In the genomic region with DNA sequence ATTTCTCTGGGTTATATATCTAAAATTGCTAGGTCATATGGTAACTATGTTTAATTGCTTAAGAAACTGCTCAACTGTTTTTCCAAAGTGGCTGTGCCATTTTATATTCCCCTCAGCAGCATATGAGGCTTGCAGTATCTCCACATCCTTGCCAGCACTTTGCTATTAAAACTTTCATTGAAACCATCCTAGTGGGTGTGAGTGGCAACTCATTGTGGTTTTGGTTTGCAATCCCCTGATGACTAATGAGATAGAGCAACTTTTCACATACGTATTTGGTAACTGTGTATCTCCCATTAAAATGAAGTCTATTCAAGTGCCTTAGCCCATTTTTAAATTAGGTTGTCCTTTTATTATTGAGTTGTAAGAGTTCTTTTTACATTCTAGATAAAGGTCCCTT, we compare ENCODE assay signal across 8 cellular contexts. TPM values are rescaled to one million over a fixed set of nuclear protein-coding genes. Genes with fewer than 3 reads are reported as not detected.
DNase-seq lines count a peak whose midpoint lies in the region; ATAC-seq and TF ChIP-seq lines count a peak whose summit lies in the region.

No MANE protein-coding gene starts in this region.

- peak; percentile 88 for ATAC-seq in HG03060 (IDR thresholded peaks at IDR 0.05; ENCODE audit: low read depth, unreplicated experiment)
- ATAC-seq in SK-N-SH treated with all-trans-retinoic acid at 6 μM for 48 hours: peak; percentile 87

- no peak overlapping the region for H3K27ac ChIP-seq in caudate nucleus (ENCODE audit: low read depth, low read length)

- TF ChIP-seq CTCF in fibroblast of the aortic adventitia (IDR thresholded peaks at IDR 0.05; ENCODE audit: insufficient read depth, low read length): no peak

- DNase-seq in stimulated activated naive CD4-positive, alpha-beta T cell treated with Interleukin-2 at 50 U/mL for 16 hours (lab: John Stamatoyannopoulos, UW): peak; percentile 9
- DNase-seq in stimulated activated naive CD4-positive, alpha-beta T cell (lab: John Stamatoyannopoulos, UW): no peak
- DNase-seq in fibroblast of the aortic adventitia (ENCODE audit: low read depth): peak; percentile 92
- DNase-seq in caudate nucleus (lab: John Stamatoyannopoulos, UW): no peak
- DNase-seq in D341Med (ENCODE audit: low spot score): no peak
- DNase-seq in NCI-H446 (lab: John Stamatoyannopoulos, UW): no peak

- H3K4me3 ChIP-seq in fibroblast of the aortic adventitia (ENCODE audit: low read depth, low read length): no peak overlapping the region

TF ChIP-seq in SK-N-SH treated with all-trans-retinoic acid at 6 μM for 48 hours, 23 proteins besides CTCF, POLR2A, EP300 and RAD21:
- TF ChIP-seq SNAI2 (CRISPR knock-in tag; IDR thresholded peaks at IDR 0.05) (no peak), ZFP30 (CRISPR knock-in tag; IDR thresholded peaks at IDR 0.05) (no peak), ISL1 (CRISPR knock-in tag; IDR thresholded peaks at IDR 0.05) (no peak), TCF4 (CRISPR knock-in tag; IDR thresholded peaks at IDR 0.05; ENCODE audit: borderline replicate concordance) (no peak), GLIS3 (CRISPR knock-in tag; IDR thresholded peaks at IDR 0.05) (no peak), BACH2 (CRISPR knock-in tag; IDR thresholded peaks at IDR 0.05; ENCODE audit: borderline replicate concordance) (no peak), TOX (CRISPR knock-in tag; IDR thresholded peaks at IDR 0.05; ENCODE audit: borderline replicate concordance) (no peak), ZC3H10 (CRISPR knock-in tag; IDR thresholded peaks at IDR 0.05) (no peak), RARB (CRISPR knock-in tag; IDR thresholded peaks at IDR 0.05) (no peak), ZNF8 (CRISPR knock-in tag; IDR thresholded peaks at IDR 0.05) (no peak), ZFP3 (CRISPR knock-in tag; IDR thresholded peaks at IDR 0.05) (no peak), ZNF565 (CRISPR knock-in tag; conservative IDR thresholded peaks at IDR 0.05; ENCODE audit: low read depth) (no peak)
- TF ChIP-seq, protein P1, sequence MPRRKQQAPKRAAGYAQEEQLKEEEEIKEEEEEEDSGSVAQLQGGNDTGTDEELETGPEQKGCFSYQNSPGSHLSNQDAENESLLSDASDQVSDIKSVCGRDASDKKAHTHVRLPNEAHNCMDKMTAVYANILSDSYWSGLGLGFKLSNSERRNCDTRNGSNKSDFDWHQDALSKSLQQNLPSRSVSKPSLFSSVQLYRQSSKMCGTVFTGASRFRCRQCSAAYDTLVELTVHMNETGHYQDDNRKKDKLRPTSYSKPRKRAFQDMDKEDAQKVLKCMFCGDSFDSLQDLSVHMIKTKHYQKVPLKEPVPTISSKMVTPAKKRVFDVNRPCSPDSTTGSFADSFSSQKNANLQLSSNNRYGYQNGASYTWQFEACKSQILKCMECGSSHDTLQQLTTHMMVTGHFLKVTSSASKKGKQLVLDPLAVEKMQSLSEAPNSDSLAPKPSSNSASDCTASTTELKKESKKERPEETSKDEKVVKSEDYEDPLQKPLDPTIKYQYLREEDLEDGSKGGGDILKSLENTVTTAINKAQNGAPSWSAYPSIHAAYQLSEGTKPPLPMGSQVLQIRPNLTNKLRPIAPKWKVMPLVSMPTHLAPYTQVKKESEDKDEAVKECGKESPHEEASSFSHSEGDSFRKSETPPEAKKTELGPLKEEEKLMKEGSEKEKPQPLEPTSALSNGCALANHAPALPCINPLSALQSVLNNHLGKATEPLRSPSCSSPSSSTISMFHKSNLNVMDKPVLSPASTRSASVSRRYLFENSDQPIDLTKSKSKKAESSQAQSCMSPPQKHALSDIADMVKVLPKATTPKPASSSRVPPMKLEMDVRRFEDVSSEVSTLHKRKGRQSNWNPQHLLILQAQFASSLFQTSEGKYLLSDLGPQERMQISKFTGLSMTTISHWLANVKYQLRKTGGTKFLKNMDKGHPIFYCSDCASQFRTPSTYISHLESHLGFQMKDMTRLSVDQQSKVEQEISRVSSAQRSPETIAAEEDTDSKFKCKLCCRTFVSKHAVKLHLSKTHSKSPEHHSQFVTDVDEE (CRISPR knock-in tag; IDR thresholded peaks at IDR 0.05): no peak
- TF ChIP-seq, protein P2, sequence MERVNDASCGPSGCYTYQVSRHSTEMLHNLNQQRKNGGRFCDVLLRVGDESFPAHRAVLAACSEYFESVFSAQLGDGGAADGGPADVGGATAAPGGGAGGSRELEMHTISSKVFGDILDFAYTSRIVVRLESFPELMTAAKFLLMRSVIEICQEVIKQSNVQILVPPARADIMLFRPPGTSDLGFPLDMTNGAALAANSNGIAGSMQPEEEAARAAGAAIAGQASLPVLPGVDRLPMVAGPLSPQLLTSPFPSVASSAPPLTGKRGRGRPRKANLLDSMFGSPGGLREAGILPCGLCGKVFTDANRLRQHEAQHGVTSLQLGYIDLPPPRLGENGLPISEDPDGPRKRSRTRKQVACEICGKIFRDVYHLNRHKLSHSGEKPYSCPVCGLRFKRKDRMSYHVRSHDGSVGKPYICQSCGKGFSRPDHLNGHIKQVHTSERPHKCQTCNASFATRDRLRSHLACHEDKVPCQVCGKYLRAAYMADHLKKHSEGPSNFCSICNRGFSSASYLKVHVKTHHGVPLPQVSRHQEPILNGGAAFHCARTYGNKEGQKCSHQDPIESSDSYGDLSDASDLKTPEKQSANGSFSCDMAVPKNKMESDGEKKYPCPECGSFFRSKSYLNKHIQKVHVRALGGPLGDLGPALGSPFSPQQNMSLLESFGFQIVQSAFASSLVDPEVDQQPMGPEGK (CRISPR knock-in tag; IDR thresholded peaks at IDR 0.05; ENCODE audit: borderline replicate concordance): no peak
- TF ChIP-seq, protein P3, sequence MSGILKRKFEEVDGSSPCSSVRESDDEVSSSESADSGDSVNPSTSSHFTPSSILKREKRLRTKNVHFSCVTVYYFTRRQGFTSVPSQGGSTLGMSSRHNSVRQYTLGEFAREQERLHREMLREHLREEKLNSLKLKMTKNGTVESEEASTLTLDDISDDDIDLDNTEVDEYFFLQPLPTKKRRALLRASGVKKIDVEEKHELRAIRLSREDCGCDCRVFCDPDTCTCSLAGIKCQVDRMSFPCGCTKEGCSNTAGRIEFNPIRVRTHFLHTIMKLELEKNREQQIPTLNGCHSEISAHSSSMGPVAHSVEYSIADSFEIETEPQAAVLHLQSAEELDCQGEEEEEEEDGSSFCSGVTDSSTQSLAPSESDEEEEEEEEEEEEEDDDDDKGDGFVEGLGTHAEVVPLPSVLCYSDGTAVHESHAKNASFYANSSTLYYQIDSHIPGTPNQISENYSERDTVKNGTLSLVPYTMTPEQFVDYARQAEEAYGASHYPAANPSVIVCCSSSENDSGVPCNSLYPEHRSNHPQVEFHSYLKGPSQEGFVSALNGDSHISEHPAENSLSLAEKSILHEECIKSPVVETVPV (CRISPR knock-in tag; IDR thresholded peaks at IDR 0.05): no peak
- TF ChIP-seq, protein P4, sequence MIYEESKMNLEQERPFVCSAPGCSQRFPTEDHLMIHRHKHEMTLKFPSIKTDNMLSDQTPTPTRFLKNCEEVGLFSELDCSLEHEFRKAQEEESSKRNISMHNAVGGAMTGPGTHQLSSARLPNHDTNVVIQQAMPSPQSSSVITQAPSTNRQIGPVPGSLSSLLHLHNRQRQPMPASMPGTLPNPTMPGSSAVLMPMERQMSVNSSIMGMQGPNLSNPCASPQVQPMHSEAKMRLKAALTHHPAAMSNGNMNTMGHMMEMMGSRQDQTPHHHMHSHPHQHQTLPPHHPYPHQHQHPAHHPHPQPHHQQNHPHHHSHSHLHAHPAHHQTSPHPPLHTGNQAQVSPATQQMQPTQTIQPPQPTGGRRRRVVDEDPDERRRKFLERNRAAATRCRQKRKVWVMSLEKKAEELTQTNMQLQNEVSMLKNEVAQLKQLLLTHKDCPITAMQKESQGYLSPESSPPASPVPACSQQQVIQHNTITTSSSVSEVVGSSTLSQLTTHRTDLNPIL (CRISPR knock-in tag; IDR thresholded peaks at IDR 0.05; ENCODE audit: low read depth): no peak

RNA-seq across cellular contexts. Expression of a gene that starts 17.3 kb away (rescaled TPM):
- total RNA-seq in fibroblast of the aortic adventitia (ENCODE audit: low replicate concordance): 31.6 and 47.3 TPM in 2 replicates

Comparison
In these comparisons a context has a peak if more than half of its experiments do, and no peak if none do; other contexts are left out.
1. DNase-seq: peak in stimulated activated naive CD4-positive, alpha-beta T cell treated with Interleukin-2 at 50 U/mL for 16 hours (single experiment) and fibroblast of the aortic adventitia (single experiment); none in stimulated activated naive CD4-positive, alpha-beta T cell (0 of 6), caudate nucleus (0 of 61), D341Med (single experiment) and NCI-H446 (0 of 2).